ENCODE assay signal across 8 cellular contexts in the genomic region with DNA sequence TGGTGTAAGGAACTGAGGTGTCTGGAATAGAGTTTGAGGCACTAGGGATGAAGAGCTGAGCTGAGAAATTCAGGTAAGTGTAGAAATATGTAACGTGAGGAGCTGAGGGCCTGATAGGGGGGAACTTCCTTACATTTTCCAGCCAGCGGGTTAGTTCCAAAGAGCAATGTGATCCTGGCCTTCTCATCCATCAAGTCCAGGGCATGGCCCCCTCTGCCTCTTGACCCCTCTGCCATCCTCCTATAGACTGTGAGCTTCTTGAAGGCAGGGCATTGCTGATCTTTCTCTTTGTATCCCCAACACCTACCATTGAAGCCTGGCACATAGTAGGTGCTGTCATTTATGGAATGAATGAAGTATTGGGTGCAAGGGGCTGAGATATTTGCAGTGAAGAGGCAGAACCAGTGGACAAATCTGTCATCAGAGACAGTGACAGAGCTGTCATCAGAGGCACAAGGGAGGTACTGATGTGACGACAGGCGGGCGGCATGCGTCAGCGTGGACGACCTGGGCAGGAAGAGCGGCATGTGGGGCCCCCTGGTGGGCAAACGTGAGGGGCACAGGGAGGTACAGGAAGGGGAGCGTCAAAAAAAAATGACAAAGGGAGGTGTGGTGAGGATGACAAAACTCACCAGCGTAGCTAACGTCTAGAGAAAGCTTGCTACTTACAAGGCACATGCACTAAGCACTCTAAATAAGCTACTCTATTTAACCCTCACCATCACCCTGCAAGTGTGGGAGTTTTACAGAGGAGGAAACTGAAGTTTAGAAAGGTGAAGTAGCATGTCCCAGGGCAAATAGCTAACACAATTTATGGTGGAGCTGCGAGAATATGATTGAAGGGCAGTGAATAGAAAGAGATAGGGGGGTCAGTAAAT.
DNase-seq lines count a peak whose midpoint lies in the region; ATAC-seq and TF ChIP-seq lines count a peak whose summit lies in the region.

No MANE protein-coding gene starts in this region.

- peak; percentile 56 to 74 (median 59) for DNase-seq in NCI-H1417 (lab: John Stamatoyannopoulos, UW)
- DNase-seq in NCI-H1417 treated with DMSO at 0.1 percent for 48 hours (lab: John Stamatoyannopoulos, UW): no peak
- DNase-seq in NCI-H146 treated with DMSO at 0.1 percent for 48 hours (lab: John Stamatoyannopoulos, UW; ENCODE audit: unreplicated experiment): peak; percentile 57
- peak; percentile 89 for DNase-seq in UCSD-AML1 (lab: John Stamatoyannopoulos, UW; ENCODE audit: unreplicated experiment)
- DNase-seq in astrocyte of the spinal cord (ENCODE audit: low read depth, low spot score): peak; percentile 78
- peak; percentile 77 for DNase-seq in iPS-NIHi7 (ENCODE audit: extremely low spot score)
- peak; percentile 88 to 94 (median 91) for DNase-seq in stimulated activated CD4-positive, alpha-beta T cell treated with anti-CD3 and anti-CD28 coated beads, Interleukin-12 subunit alpha, Interleukin-12 subunit beta, amount 100 ng/mL, for 48 hours (ENCODE audit: low read depth in 2 of 3, low spot score in 1 of 3)

- peak; percentile 91 for TF ChIP-seq CTCF in astrocyte of the spinal cord (IDR thresholded peaks at IDR 0.05; ENCODE audit: low read depth, low read length)

- H3K4me3 ChIP-seq in astrocyte of the spinal cord (ENCODE audit: low read depth, low read length): no peak overlapping the region

- in situ Hi-C loops in astrocyte of the spinal cord (cut with HindIII; ENCODE audit: low sequenced_read_pairs): no loop called here

- ATAC-seq in HG02759 (IDR thresholded peaks at IDR 0.05; ENCODE audit: unreplicated experiment): peak; percentile 76
